In genomic region chr6:30990422-30991086, GRCh38 we compare ENCODE assay signal across 15 cellular contexts. TPM values are rescaled to one million over a fixed set of nuclear protein-coding genes. Genes with fewer than 3 reads are reported as not detected.
A peak's percentile ranks its signal among the peaks of the same experiment; 100 is the strongest.
DNase-seq lines count a peak whose midpoint lies in the region; ATAC-seq, FAIRE-seq and TF ChIP-seq lines count a peak whose summit lies in the region.
"Had no signal": no experiment of that assay in that cellular context is flagged by ENCODE, and none has a peak within 500 bp of the region (broad histone marks: within the 10 kb centered on the region; RNA-seq: fewer than 3 reads in every experiment).

No MANE protein-coding gene starts in this region.

- no peaks in the 10 kb centered on the region for H3K79me2 ChIP-seq in MM.1S (ENCODE audit: low read length)

- H3K4me3 Mint-ChIP-seq in activated T-helper 17 cell treated with anti-CD3 and anti-CD28 coated beads, Interleukin-2, amount 50 U/mL, for 72 hours, result peak overlapping the region; percentile 41
- peak overlapping the region; percentile 7 for H3K4me3 Mint-ChIP-seq in natural killer cell treated with Interleukin-12 subunit alpha and Interleukin-12 subunit beta and Interleukin-15 and Interleukin-18, amount 100 ng/mL, for 72 hours

- CTCF ChIA-PET in HEK293T (lab: Yijun Ruan, JAX), result interaction anchor here (1.9 kb wide), 1 partner anchor 9 kb away, joined by 5 read pairs; no protein-coding TSS in a partner anchor

- no peaks in the 10 kb centered on the region for H3K9me3 ChIP-seq in MM.1S (replicated peaks; ENCODE audit: insufficient read depth, low read length)
- H3K9me3 ChIP-seq: prostate gland had no signal

- no peaks in the 10 kb centered on the region for H3K9me3 Mint-ChIP-seq in activated T-helper 17 cell treated with anti-CD3 and anti-CD28 coated beads, Interleukin-2, amount 50 U/mL, for 72 hours
- H3K9me3 Mint-ChIP-seq in natural killer cell treated with Interleukin-12 subunit alpha and Interleukin-12 subunit beta and Interleukin-15 and Interleukin-18, amount 100 ng/mL, for 72 hours, result no peaks in the 10 kb centered on the region

- H3K27me3 Mint-ChIP-seq in activated T-helper 17 cell treated with anti-CD3 and anti-CD28 coated beads, Interleukin-2, amount 50 U/mL, for 72 hours, result peaks cover 3% of the 10 kb centered on the region
- peaks cover 0 to 6% of the 10 kb centered on the region in 2 donors for H3K27me3 Mint-ChIP-seq in natural killer cell treated with Interleukin-12 subunit alpha and Interleukin-12 subunit beta and Interleukin-15 and Interleukin-18, amount 100 ng/mL, for 72 hours

- no peak overlapping the region; the same call in 1 of the 2 replicates for H3K9ac ChIP-seq in MM.1S (ENCODE audit: low read length)

- H3K4me1 ChIP-seq in MM.1S (ENCODE audit: low read length), result peaks cover 11% of the 10 kb centered on the region; the same call in 1 of the 2 replicates
- H3K4me1 ChIP-seq: prostate gland had no signal

- no peaks in the 10 kb centered on the region for H4K20me1 ChIP-seq in MM.1S (ENCODE audit: insufficient read depth, low read length)

- H2AFZ ChIP-seq in MM.1S (ENCODE audit: low read length), result peak overlapping the region; percentile 60

- TF ChIP-seq CTCF in MM.1S (IDR thresholded peaks at IDR 0.05; ENCODE audit: low read length), result no peak

- FAIRE-seq in GM12892 (lab: Jason Lieb, UNC), result peak; percentile 54
- FAIRE-seq: frontal cortex had no signal

- ATAC-seq in activated T-helper 17 cell treated with anti-CD3 and anti-CD28 coated beads, Interleukin-2, amount 50 U/mL, for 72 hours (replicated peaks), result peak; percentile 52
- ATAC-seq in natural killer cell treated with Interleukin-12 subunit alpha and Interleukin-12 subunit beta and Interleukin-15 and Interleukin-18, amount 100 ng/mL, for 72 hours, result no peak
- no peak for ATAC-seq in GM21717 (IDR thresholded peaks at IDR 0.05; ENCODE audit: unreplicated experiment)

- H3K4me2 ChIP-seq in MM.1S (ENCODE audit: low read depth, low read length), result peak overlapping the region; percentile 48

- POLR2A ChIA-PET in HEK293T (lab: Yijun Ruan, JAX), result no interaction called here

- H3K36me3 ChIP-seq in MM.1S (replicated peaks; ENCODE audit: insufficient read depth, low read length), result no peaks in the 10 kb centered on the region
- H3K36me3 ChIP-seq: prostate gland had no signal

- peaks cover 11% of the 10 kb centered on the region for H3K4me1 Mint-ChIP-seq in activated T-helper 17 cell treated with anti-CD3 and anti-CD28 coated beads, Interleukin-2, amount 50 U/mL, for 72 hours
- H3K4me1 Mint-ChIP-seq in natural killer cell treated with Interleukin-12 subunit alpha and Interleukin-12 subunit beta and Interleukin-15 and Interleukin-18, amount 100 ng/mL, for 72 hours (ENCODE audit: low read depth in 2 of 2), result peaks cover 9 to 10% of the 10 kb centered on the region in 2 donors

- DNase-seq in GM12892 (ENCODE audit: insufficient read length), result peak; percentile 34
- DNase-seq in MM.1S, result peak; percentile 79
- no peak for DNase-seq in natural killer cell treated with Interleukin-12 subunit alpha and Interleukin-12 subunit beta and Interleukin-15 and Interleukin-18, amount 100 ng/mL, for 72 hours (ENCODE audit: low spot score)
- no peak for DNase-seq in NCI-H187 (lab: John Stamatoyannopoulos, UW)
- no peak for DNase-seq in dermis blood vessel endothelial cell
- no peak for DNase-seq in HEK293T (ENCODE audit: extremely low spot score)
- DNase-seq: DMS79, NCI-H526 had no signal

- peak overlapping the region; percentile 26; the same call in 1 of the 2 replicates for H3K4me3 ChIP-seq in MM.1S (ENCODE audit: low read length)
- H3K4me3 ChIP-seq: coronary artery, prostate gland had no signal

- H3K36me3 Mint-ChIP-seq in activated T-helper 17 cell treated with anti-CD3 and anti-CD28 coated beads, Interleukin-2, amount 50 U/mL, for 72 hours (ENCODE audit: low read depth), result no peaks in the 10 kb centered on the region
- no peaks in the 10 kb centered on the region for H3K36me3 Mint-ChIP-seq in natural killer cell treated with Interleukin-12 subunit alpha and Interleukin-12 subunit beta and Interleukin-15 and Interleukin-18, amount 100 ng/mL, for 72 hours

- peak overlapping the region; percentile 11 for H3K27ac Mint-ChIP-seq in activated T-helper 17 cell treated with anti-CD3 and anti-CD28 coated beads, Interleukin-2, amount 50 U/mL, for 72 hours
- H3K27ac Mint-ChIP-seq in natural killer cell treated with Interleukin-12 subunit alpha and Interleukin-12 subunit beta and Interleukin-15 and Interleukin-18, amount 100 ng/mL, for 72 hours, result no peak overlapping the region

- no peaks in the 10 kb centered on the region for H3K9me2 ChIP-seq in MM.1S (replicated peaks; ENCODE audit: insufficient read depth, low read length)

- H3F3A ChIP-seq in MM.1S (ENCODE audit: insufficient read depth, low read length), result no peaks in the 10 kb centered on the region

- no peaks in the 10 kb centered on the region; the same call in 1 of the 2 replicates for H3K27me3 ChIP-seq in MM.1S (replicated peaks; ENCODE audit: insufficient read depth, low read length)

- no peak for TF ChIP-seq POLR2A in GM12892 (IDR thresholded peaks at IDR 0.05; ENCODE audit: low read depth, low read length)

- H3K27ac ChIP-seq in MM.1S (ENCODE audit: low read length), result peak overlapping the region; percentile 6; the same call in 1 of the 2 replicates
- H3K27ac ChIP-seq: coronary artery, prostate gland had no signal

TF ChIP-seq in HEK293T, 16 proteins besides CTCF, POLR2A, EP300 and RAD21:
- no peak for TF ChIP-seq ZNF384 (IDR thresholded peaks at IDR 0.05)
- no peak for TF ChIP-seq ELF4 (IDR thresholded peaks at IDR 0.05)
- TF ChIP-seq LEF1 (IDR thresholded peaks at IDR 0.05; ENCODE audit: borderline replicate concordance), result no peak
- no peak for TF ChIP-seq HDGF (IDR thresholded peaks at IDR 0.05; ENCODE audit: borderline replicate concordance)
- no peak for TF ChIP-seq FOXM1 (IDR thresholded peaks at IDR 0.05; ENCODE audit: borderline replicate concordance)
- TF ChIP-seq SUZ12 (IDR thresholded peaks at IDR 0.05), result no peak
- TF ChIP-seq FOXK2 (IDR thresholded peaks at IDR 0.05), result no peak
- TF ChIP-seq CTBP1 (IDR thresholded peaks at IDR 0.05; ENCODE audit: borderline replicate concordance), result no peak
- no peak for TF ChIP-seq BHLHE40 (IDR thresholded peaks at IDR 0.05; ENCODE audit: borderline replicate concordance)
- TF ChIP-seq NFRKB (IDR thresholded peaks at IDR 0.05), result no peak
- no peak for TF ChIP-seq PKNOX1 (IDR thresholded peaks at IDR 0.05)
- no peak for TF ChIP-seq L3MBTL2 (conservative IDR thresholded peaks at IDR 0.05)
- no peak for TF ChIP-seq FOXA1 (IDR thresholded peaks at IDR 0.05)
- no peak for TF ChIP-seq ARNT (IDR thresholded peaks at IDR 0.05)
- TF ChIP-seq TARDBP (IDR thresholded peaks at IDR 0.05), result no peak
- TF ChIP-seq SP1 (IDR thresholded peaks at IDR 0.05), result no peak

RNA-seq across cellular contexts. Expression of gene MUC21, which starts 7.0 kb away (rescaled TPM):
- polyA plus RNA-seq in GM12892 (2012; ENCODE audit: missing spikeins), result not detected
- total RNA-seq in activated T-helper 17 cell treated with anti-CD3 and anti-CD28 coated beads, Interleukin-2, amount 50 U/mL, for 72 hours, result not detected
- not detected for total RNA-seq in natural killer cell treated with Interleukin-12 subunit alpha and Interleukin-12 subunit beta and Interleukin-15 and Interleukin-18, amount 100 ng/mL, for 72 hours
- not detected in 2 replicates for total RNA-seq in dermis blood vessel endothelial cell
- total RNA-seq: frontal cortex, liver, ureter had no signal

RNA-seq across cellular contexts. Expression of gene MUC22, which starts 19.7 kb away (rescaled TPM):
- polyA plus RNA-seq in GM12892 (2012; ENCODE audit: missing spikeins), result not detected
- not detected for total RNA-seq in activated T-helper 17 cell treated with anti-CD3 and anti-CD28 coated beads, Interleukin-2, amount 50 U/mL, for 72 hours
- not detected for total RNA-seq in natural killer cell treated with Interleukin-12 subunit alpha and Interleukin-12 subunit beta and Interleukin-15 and Interleukin-18, amount 100 ng/mL, for 72 hours
- not detected in 2 replicates for total RNA-seq in dermis blood vessel endothelial cell
- total RNA-seq: frontal cortex, liver, ureter had no signal
- polyA plus RNA-seq: liver had no signal

RNA-seq across cellular contexts. Expression of gene MUCL3, which starts 49.8 kb away (rescaled TPM):
- polyA plus RNA-seq in GM12892 (2012; ENCODE audit: missing spikeins), result 0.49 TPM
- total RNA-seq in activated T-helper 17 cell treated with anti-CD3 and anti-CD28 coated beads, Interleukin-2, amount 50 U/mL, for 72 hours, result not detected
- not detected for total RNA-seq in natural killer cell treated with Interleukin-12 subunit alpha and Interleukin-12 subunit beta and Interleukin-15 and Interleukin-18, amount 100 ng/mL, for 72 hours
- total RNA-seq in dermis blood vessel endothelial cell, result not detected in 2 replicates
- total RNA-seq: frontal cortex, prostate gland, ureter had no signal
- polyA plus RNA-seq: liver had no signal

RNA-seq across cellular contexts. Expression of gene SFTA2, which starts 58.6 kb away (rescaled TPM):
- not detected for polyA plus RNA-seq in GM12892 (2012; ENCODE audit: missing spikeins)
- total RNA-seq in activated T-helper 17 cell treated with anti-CD3 and anti-CD28 coated beads, Interleukin-2, amount 50 U/mL, for 72 hours, result not detected
- total RNA-seq in natural killer cell treated with Interleukin-12 subunit alpha and Interleukin-12 subunit beta and Interleukin-15 and Interleukin-18, amount 100 ng/mL, for 72 hours, result not detected
- not detected in 2 replicates for total RNA-seq in dermis blood vessel endothelial cell
- total RNA-seq: frontal cortex, liver, prostate gland had no signal

Comparison
In these comparisons a context has a peak if more than half of its experiments do, and no peak if none do; other contexts are left out.
1. DNase-seq: peak in GM12892 (single experiment) and MM.1S (single experiment); none in natural killer cell treated with Interleukin-12 subunit alpha and Interleukin-12 subunit beta and Interleukin-15 and Interleukin-18, amount 100 ng/mL, for 72 hours (single experiment), NCI-H187 (0 of 2), dermis blood vessel endothelial cell (single experiment) and HEK293T (single experiment).